8 cellular contexts compared by ENCODE assay signal in the genomic region with DNA sequence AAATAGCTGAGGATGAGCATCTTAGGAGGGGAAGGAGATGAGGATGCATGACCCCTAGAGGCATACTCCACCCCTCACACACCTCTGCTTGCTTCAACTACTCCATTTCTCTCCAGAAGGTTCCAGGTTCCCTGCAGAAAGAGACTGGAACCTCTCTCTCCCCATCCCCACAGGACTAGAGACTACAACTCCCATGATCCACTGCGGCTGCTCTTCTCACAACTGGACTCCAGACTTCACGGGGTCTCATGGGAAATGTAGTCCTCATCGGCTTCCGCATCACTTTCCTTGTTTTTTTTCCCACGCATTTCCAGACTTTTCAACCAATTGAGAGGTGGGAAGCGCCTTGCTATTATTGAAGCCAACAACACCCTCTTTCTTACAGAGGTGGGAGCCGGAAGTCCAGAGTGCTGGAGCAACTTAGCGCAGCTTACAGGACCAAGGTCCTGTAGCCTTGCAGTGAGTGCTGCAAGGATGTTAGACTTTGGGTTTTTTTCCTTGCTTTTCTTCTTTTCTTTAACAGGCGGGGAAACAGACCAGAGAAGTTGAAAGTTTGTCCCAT. TPM values are rescaled to one million over a fixed set of nuclear protein-coding genes. Genes with fewer than 3 reads are reported as not detected.
DNase-seq lines count a peak whose midpoint lies in the region; ATAC-seq, FAIRE-seq and TF ChIP-seq lines count a peak whose summit lies in the region.

No MANE protein-coding gene starts in this region.

- no peak for TF ChIP-seq POLR2A in H1 (IDR thresholded peaks at IDR 0.05; ENCODE audit: control extremely low read depth in 1 of 2, low read depth in 2 of 2, low read length in 2 of 2)

- ATAC-seq in lung (ENCODE audit: insufficient read depth, low FRiP score): peak; percentile 66
- ATAC-seq in GM21390 (IDR thresholded peaks at IDR 0.05; ENCODE audit: unreplicated experiment): no peak

- TF ChIP-seq RAD21 in H1 (IDR thresholded peaks at IDR 0.05 in 1 of 2, conservative IDR thresholded peaks at IDR 0.05 in 1 of 2; ENCODE audit: low read depth in 2 of 2, low read length in 2 of 2): peak in 1 of 2 experiments; percentile 30; a peak in 1 of 4 replicates

- no peak overlapping the region for H3K56ac ChIP-seq in H1 (replicated peaks; ENCODE audit: insufficient read length, low read depth, low read length)

- H3K4me1 ChIP-seq in H1 (replicated peaks in 1 of 4; ENCODE audit: control insufficient read depth in 3 of 4, insufficient read depth in 4 of 4, low read length in 3 of 4): peaks cover 4 to 14% (median 9%) of the 10 kb centered on the region in 4 experiments
- H3K4me1 ChIP-seq in lung (ENCODE audit: control insufficient read depth in 2 of 2, insufficient read depth in 2 of 2, low read length in 2 of 2): peaks cover 0 to 22% of the 10 kb centered on the region in 2 donors

- no peak overlapping the region for H2AK5ac ChIP-seq in H1 (ENCODE audit: low read depth, low read length)

- H2BK5ac ChIP-seq in H1 (ENCODE audit: low read depth, low read length): peak overlapping the region; percentile 78

- no peak overlapping the region for H4K5ac ChIP-seq in H1 (ENCODE audit: insufficient read length, low read depth, low read length)

- H3K18ac ChIP-seq in H1 (ENCODE audit: extremely low read depth, low read length): peak overlapping the region; percentile 34

- H2BK12ac ChIP-seq in H1 (ENCODE audit: low read depth, low read length): no peak overlapping the region

- no peak overlapping the region for H3K4ac ChIP-seq in H1 (replicated peaks; ENCODE audit: insufficient read length, low read depth, low read length)

- peak overlapping the region; percentile 70 to 77 for H3K4me2 ChIP-seq in H1 (ENCODE audit: insufficient read depth in 1 of 2, low read depth in 2 of 2, low read length in 2 of 2)

- peak overlapping the region; percentile 53 to 78 (median 67); a peak in 7 of 8 replicates for H3K4me3 ChIP-seq in H1 (ENCODE audit: extremely low read depth in 1 of 4, insufficient read depth in 2 of 4, low read depth in 3 of 4, low read length in 4 of 4)
- no peak overlapping the region for H3K4me3 ChIP-seq in lung

- TF ChIP-seq EP300 in H1 (IDR thresholded peaks at IDR 0.05; ENCODE audit: borderline replicate concordance in 1 of 2, low read depth in 2 of 2, low read length in 2 of 2): no peak

- H3K23ac ChIP-seq in H1 (ENCODE audit: insufficient read length): no peak overlapping the region

- H2BK120ac ChIP-seq in H1 (replicated peaks; ENCODE audit: low read depth, low read length): no peak overlapping the region

- H3K27ac ChIP-seq in H1 (ENCODE audit: low read depth, low read length) (no peak overlapping the region), lung (ENCODE audit: low read depth in 1 of 2, low read length in 1 of 2) (no peak overlapping the region)

- H3K14ac ChIP-seq in H1 (ENCODE audit: insufficient read length): no peak overlapping the region

- POLR2A ChIA-PET in H1 (lab: Charles Lee; ENCODE audit: partially characterized antibody): interaction anchor here (0.8 to 3.3 kb wide), 9 partner anchors 8 to 109 kb away, joined by 3 to 30 read pairs (median 4); a partner anchor contains a TSS

- H3K36me3 ChIP-seq in H1 (ENCODE audit: control insufficient read depth in 2 of 4, insufficient read depth in 4 of 4, low read length in 3 of 4) (peaks cover 0 to 2% (median 0%) of the 10 kb centered on the region in 4 experiments; a peak in 1 of 8 replicates), lung (ENCODE audit: control insufficient read depth in 2 of 2, insufficient read depth in 2 of 2, low read length in 2 of 2) (no peaks in the 10 kb centered on the region)

- no peaks in the 10 kb centered on the region for H3K79me1 ChIP-seq in H1 (ENCODE audit: low read depth, low read length)

- TF ChIP-seq CTCF in H1 (IDR thresholded peaks at IDR 0.05; ENCODE audit: control extremely low read depth in 1 of 3, insufficient read depth in 1 of 3, low read depth in 1 of 3, low read length in 3 of 3) (no peak), lung (IDR thresholded peaks at IDR 0.05; ENCODE audit: control extremely low read depth, extremely low read depth) (no peak)

- H3K27me3 ChIP-seq in H1 (replicated peaks in 1 of 4; ENCODE audit: control insufficient read depth in 3 of 4, extremely low read depth in 1 of 4, insufficient read depth in 3 of 4, low read length in 3 of 4): no peaks in the 10 kb centered on the region; a peak in 2 of 7 replicates
- no peaks in the 10 kb centered on the region for H3K27me3 ChIP-seq in lung (ENCODE audit: control insufficient read depth, insufficient read depth)

- peak; percentile 97 for FAIRE-seq in H1 (lab: Jason Lieb, UNC)

- H2BK15ac ChIP-seq in H1 (ENCODE audit: low read length): peak overlapping the region; percentile 31; the same call in 1 of the 2 replicates

- H3K9ac ChIP-seq in H1 (replicated peaks in 1 of 4; ENCODE audit: extremely low read depth in 1 of 4, low read depth in 3 of 4, low read length in 3 of 4): no peak overlapping the region; a peak in 1 of 7 replicates

- H4K20me1 ChIP-seq in H1 (replicated peaks in 1 of 2; ENCODE audit: control insufficient read depth in 1 of 2, insufficient read depth in 2 of 2, low read length in 2 of 2): peaks cover 6 to 7% of the 10 kb centered on the region in 2 experiments

- H3K23me2 ChIP-seq in H1 (ENCODE audit: low read depth, low read length): peaks cover 28% of the 10 kb centered on the region

- DNase-seq in SHP77 (lab: John Stamatoyannopoulos, UW): peak; percentile 70 to 75
- no peak for DNase-seq in SHP77 treated with DMSO at 0.1 percent for 48 hours (lab: John Stamatoyannopoulos, UW)
- peak; percentile 88 for DNase-seq in NCI-H82 (lab: John Stamatoyannopoulos, UW)
- peak; percentile 12 to 36 for DNase-seq in activated CD8-positive, alpha-beta memory T cell treated with anti-CD3 and anti-CD28 coated beads for 1 hour (ENCODE audit: extremely low read depth in 1 of 2, low read depth in 1 of 2)
- DNase-seq in H1 (ENCODE audit: low read depth in 1 of 2, low spot score in 2 of 2): peak in 1 of 2 experiments; percentile 86
- DNase-seq in lung (ENCODE audit: low spot score): peak; percentile 69
- DNase-seq in stimulated activated CD4-positive, alpha-beta T cell treated with anti-CD3 and anti-CD28 coated beads, TNF-alpha, amount 100 ng/mL, for 4 hours (ENCODE audit: low read depth in 3 of 3): peak; percentile 23 to 38 (median 35)

- no peak overlapping the region for H4K8ac ChIP-seq in H1 (ENCODE audit: extremely low read depth, insufficient read depth, low read length)

- 5% methylated on average over 9 of the region's 9 CpGs; no CpG with 5 or more reads in 1 of the 2 experiments for WGBS in H1 (ENCODE audit: extremely low coverage in 1 of 2, insufficient coverage in 1 of 2, insufficient read length in 1 of 2, insufficient replicate concordance in 2 of 2, low coverage in 1 of 2, low lambda C conversion rate in 2 of 2, missing lambda C conversion rate in 1 of 2), 2 experiments
- 2 to 3% methylated on average over 9 of the region's 9 CpGs for WGBS in lung, 2 donors

- H3K79me2 ChIP-seq in H1 (ENCODE audit: control insufficient read depth in 1 of 2, insufficient read depth in 2 of 2, low read length in 2 of 2): peaks cover 0 to 3% of the 10 kb centered on the region in 2 experiments; a peak in 1 of 4 replicates

- H2AFZ ChIP-seq in H1 (ENCODE audit: low read length): no peak overlapping the region

- H3K9me3 ChIP-seq in H1 (ENCODE audit: insufficient read depth in 2 of 2, low read depth in 1 of 2, low read length in 1 of 2) (no peaks in the 10 kb centered on the region), lung (ENCODE audit: control insufficient read depth in 2 of 2, insufficient read depth in 1 of 2, low read length in 1 of 2) (peaks cover 0 to 16% of the 10 kb centered on the region in 2 donors)

- CTCF ChIA-PET in H1 (lab: Charles Lee; ENCODE audit: partially characterized antibody): interaction anchor here (1.0 to 2.1 kb wide), 8 partner anchors 11 to 65 kb away, joined by 4 to 13 read pairs (median 5); no protein-coding TSS in a partner anchor

- H4K91ac ChIP-seq in H1 (replicated peaks; ENCODE audit: insufficient read length, low read length): no peak overlapping the region

- no peak overlapping the region for H2BK20ac ChIP-seq in H1 (ENCODE audit: low read length)

TF ChIP-seq in H1, 55 proteins besides CTCF, POLR2A, EP300 and RAD21 (continues in another document):
- TF ChIP-seq TCF12 (IDR thresholded peaks at IDR 0.05; ENCODE audit: low read depth, low read length): 0 out of 2 replicates have a peak, but pooled peaks have one; percentile 38
- no peak for TF ChIP-seq FOSL1 (IDR thresholded peaks at IDR 0.05; ENCODE audit: insufficient read depth, low read depth, low read length)
- TF ChIP-seq SIRT6 (IDR thresholded peaks at IDR 0.05; ENCODE audit: low read length): no peak
- peak; percentile 62 for TF ChIP-seq SP1 (IDR thresholded peaks at IDR 0.05; ENCODE audit: low read depth, low read length)
- TF ChIP-seq SIN3A (conservative IDR thresholded peaks at IDR 0.05 in 1 of 2, IDR thresholded peaks at IDR 0.05 in 1 of 2; ENCODE audit: low read depth in 1 of 2, low read length in 2 of 2): peak in 1 of 2 experiments; percentile 73; a peak in 2 of 4 replicates
- peak; percentile 15 for TF ChIP-seq SAP30 (IDR thresholded peaks at IDR 0.05; ENCODE audit: insufficient read depth, insufficient replicate concordance, low read length)
- TF ChIP-seq RBBP5 (IDR thresholded peaks at IDR 0.05; ENCODE audit: borderline replicate concordance, low read depth, low read length): no peak

RNA-seq across cellular contexts. Expression of a gene that starts 13.9 kb away (rescaled TPM):
- total RNA-seq in H1 (2021; fragmentation: NEBNext Ultra II Directional; extraction: Animal tissue kit (Norgen Biotek cat#: 25700)): 1.2 and 1.4 TPM in 2 replicates
- polyA plus RNA-seq in H1 (2011; rRNA removed) (1.6 and 2.9 TPM in 2 replicates), lung (1 to 10 TPM; 2.4 to 3.4 TPM)
- 1.8 TPM for polyA plus RNA-seq in H1 (2011; cell fraction: cytosol; rRNA removed)
- 4.3 TPM for polyA plus RNA-seq in H1 (2011; cell fraction: nucleus; rRNA removed)
- polyA plus RNA-seq in H1 (2012, experiment 1 of 2): 1.1 to 1.9 TPM (median 1.5 TPM) in 4 replicates
- 0.81 TPM for polyA plus RNA-seq in H1 (2012, experiment 2 of 2)
- polyA plus RNA-seq in H1 (2013, experiment 1 of 2): 2.3 TPM
- 2.1 TPM for polyA plus RNA-seq in H1 (2013, experiment 2 of 2)
- polyA minus RNA-seq in H1 (2011; rRNA and poly(A)+ RNA removed): 0.22 and 0.25 TPM in 2 replicates
- polyA minus RNA-seq in H1 (2011; cell fraction: cytosol; rRNA and poly(A)+ RNA removed): not detected
- 0.80 TPM for polyA minus RNA-seq in H1 (2011; cell fraction: nucleus; rRNA and poly(A)+ RNA removed)
- total RNA-seq in lung: 1 to 10 TPM; 4.1 to 8.6 TPM

RNA-seq across cellular contexts. Expression of a gene that starts 14.8 kb away (rescaled TPM):
- 4.5 and 5.7 TPM in 2 replicates for total RNA-seq in H1 (2021; fragmentation: NEBNext Ultra II Directional; extraction: Animal tissue kit (Norgen Biotek cat#: 25700))
- polyA plus RNA-seq in H1 (2011; rRNA removed): 0.41 and 0.93 TPM in 2 replicates
- 1.3 TPM for polyA plus RNA-seq in H1 (2011; cell fraction: cytosol; rRNA removed)
- polyA plus RNA-seq in H1 (2011; cell fraction: nucleus; rRNA removed): 3.4 TPM
- polyA plus RNA-seq in H1 (2012, experiment 1 of 2): 5.8 to 6.6 TPM (median 6.1 TPM) in 4 replicates
- 0.62 TPM for polyA plus RNA-seq in H1 (2012, experiment 2 of 2)
- 3.2 TPM for polyA plus RNA-seq in H1 (2013, experiment 1 of 2)
- polyA plus RNA-seq in H1 (2013, experiment 2 of 2): 2.6 TPM
- 0.61 and 0.79 TPM in 2 replicates for polyA minus RNA-seq in H1 (2011; rRNA and poly(A)+ RNA removed)
- polyA minus RNA-seq in H1 (2011; cell fraction: cytosol; rRNA and poly(A)+ RNA removed): 2.9 TPM
- 2.9 TPM for polyA minus RNA-seq in H1 (2011; cell fraction: nucleus; rRNA and poly(A)+ RNA removed)
- total RNA-seq in lung: under 1 TPM in 1 of 2 donors, not detected in 1; 0.15 TPM
- polyA plus RNA-seq in lung: under 1 TPM; 0.01 to 0.06 TPM
